8 cellular contexts compared by ENCODE assay signal in the genomic region with DNA sequence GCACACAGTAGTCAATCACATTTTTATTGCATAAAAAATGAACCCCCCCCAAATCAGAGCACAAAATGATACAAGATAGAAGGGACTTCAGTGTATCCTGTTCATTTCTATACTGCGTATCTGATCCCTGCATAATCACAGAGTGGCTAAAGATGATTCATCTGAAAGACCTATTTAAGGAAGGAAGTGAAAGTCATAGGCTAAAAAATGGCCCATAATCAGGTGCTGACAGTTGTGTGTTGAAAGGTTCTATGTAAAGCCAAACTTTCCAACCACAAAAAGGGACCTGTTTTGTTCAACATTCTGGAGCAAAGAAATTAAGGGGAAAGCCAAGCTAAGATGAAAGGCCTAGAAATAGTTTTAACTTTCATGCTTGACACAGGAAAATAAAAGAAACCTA.
DNase-seq lines count a peak whose midpoint lies in the region; ATAC-seq and TF ChIP-seq lines count a peak whose summit lies in the region.

No MANE protein-coding gene starts in this region.

- H3K4me3 ChIP-seq in fibroblast of villous mesenchyme (ENCODE audit: low read depth, low read length) (no peak overlapping the region), lower leg skin (ENCODE audit: low read depth, poor library complexity, severe bottlenecking) (no peak overlapping the region)

- peak overlapping the region; percentile 64 for H3K27ac Mint-ChIP-seq in activated T-cell treated with anti-CD3 and anti-CD28 coated beads, Interleukin-2, amount 50 U/mL, for 24 hours

- peaks cover 3% of the 10 kb centered on the region for H3K9me3 Mint-ChIP-seq in activated T-cell treated with anti-CD3 and anti-CD28 coated beads, Interleukin-2, amount 50 U/mL, for 24 hours

- no peak for TF ChIP-seq POLR2A in lower leg skin (IDR thresholded peaks at IDR 0.05)

- DNase-seq in activated T-cell treated with anti-CD3 and anti-CD28 coated beads, Interleukin-2, amount 50 U/mL, for 24 hours, result no peak
- DNase-seq in activated T-cell treated with anti-CD3 and anti-CD28 coated beads, Interleukin-2, amount 50 U/mL, for 48 hours, result no peak
- DNase-seq in NOMO-1 treated with DMSO at 0.1 percent for 48 hours (lab: John Stamatoyannopoulos, UW; ENCODE audit: unreplicated experiment), result peak; percentile 97
- peak; percentile 90 for DNase-seq in fibroblast of villous mesenchyme (ENCODE audit: low read depth)
- DNase-seq in stimulated activated CD4-positive, alpha-beta T cell treated with anti-CD3 and anti-CD28 coated beads, Interleukin-4, amount 100 ng/mL, for 1 hour, result no peak
- no peak for DNase-seq in lower leg skin (ENCODE audit: low spot score in 2 of 2)
- DNase-seq in nucleus accumbens (lab: John Stamatoyannopoulos, UW), result no peak

- TF ChIP-seq CTCF in fibroblast of villous mesenchyme (IDR thresholded peaks at IDR 0.05; ENCODE audit: insufficient read depth, low read depth, low read length) (no peak), lower leg skin (IDR thresholded peaks at IDR 0.05) (no peak)

- no peaks in the 10 kb centered on the region for H3K36me3 Mint-ChIP-seq in activated T-cell treated with anti-CD3 and anti-CD28 coated beads, Interleukin-2, amount 50 U/mL, for 24 hours (ENCODE audit: low read depth)

- peak; percentile 87 for ATAC-seq in HG02798 (IDR thresholded peaks at IDR 0.05; ENCODE audit: poor library complexity, unreplicated experiment)

- H3K4me3 Mint-ChIP-seq in activated T-cell treated with anti-CD3 and anti-CD28 coated beads, Interleukin-2, amount 50 U/mL, for 24 hours, result no peak overlapping the region

- H3K27me3 Mint-ChIP-seq in activated T-cell treated with anti-CD3 and anti-CD28 coated beads, Interleukin-2, amount 50 U/mL, for 24 hours, result no peaks in the 10 kb centered on the region

- WGBS in lower leg skin, 2 donors, result 81% methylated on average over 1 of the region's 1 CpG

- intact Hi-C loops in lower leg skin (cut with DNase I; ENCODE audit: low total_unique reads), result no loop called here

- peaks cover 53% of the 10 kb centered on the region for H3K4me1 Mint-ChIP-seq in activated T-cell treated with anti-CD3 and anti-CD28 coated beads, Interleukin-2, amount 50 U/mL, for 24 hours (ENCODE audit: low read depth)

Comparison
In these comparisons a context has a peak if more than half of its experiments do, and no peak if none do; other contexts are left out.
1. DNase-seq: peak in NOMO-1 treated with DMSO at 0.1 percent for 48 hours (single experiment) and fibroblast of villous mesenchyme (single experiment); none in activated T-cell treated with anti-CD3 and anti-CD28 coated beads, Interleukin-2, amount 50 U/mL, for 24 hours (single experiment), activated T-cell treated with anti-CD3 and anti-CD28 coated beads, Interleukin-2, amount 50 U/mL, for 48 hours (0 of 2), stimulated activated CD4-positive, alpha-beta T cell treated with anti-CD3 and anti-CD28 coated beads, Interleukin-4, amount 100 ng/mL, for 1 hour (single experiment), lower leg skin (0 of 2) and nucleus accumbens (0 of 56).